In genomic region chr13:112067121-112067741, GRCh38 we compare ENCODE assay signal across 11 cellular contexts. TPM values are rescaled to one million over a fixed set of nuclear protein-coding genes. Genes with fewer than 3 reads are reported as not detected.
DNase-seq lines count a peak whose midpoint lies in the region; ATAC-seq and TF ChIP-seq lines count a peak whose summit lies in the region.
"Had no signal": no experiment of that assay in that cellular context is flagged by ENCODE, and none has a peak within 500 bp of the region (broad histone marks: within the 10 kb centered on the region; RNA-seq: fewer than 3 reads in every experiment).

TSS of gene SOX1 (plus strand) at chr13:112067149. CDS start at chr13:112067659, 510 bp downstream.

- peaks cover 14% of the 10 kb centered on the region for H3K4me1 Mint-ChIP-seq in activated CD4-positive, alpha-beta T cell treated with anti-CD3 and anti-CD28 coated beads for 36 hours
- H3K4me1 Mint-ChIP-seq in CD14-positive monocyte = peaks cover 3% of the 10 kb centered on the region

- peak; percentile 46 for DNase-seq in activated CD4-positive, alpha-beta T cell treated with anti-CD3 and anti-CD28 coated beads for 36 hours
- DNase-seq in activated CD4-positive, alpha-beta T cell treated with anti-CD3 and anti-CD28 coated beads for 4 hours = no peak
- peak; percentile 75 for DNase-seq in SW480 (ENCODE audit: low spot score)
- DNase-seq in spleen = peak; percentile 65
- DNase-seq in CD14-positive monocyte (ENCODE audit: low spot score) = no peak
- DNase-seq: BE2C, SIG-M5 had no signal

- CTCF ChIA-PET in activated CD4-positive, alpha-beta T cell treated with anti-CD3 and anti-CD28 coated beads for 36 hours (lab: Charles Lee) = no interaction called here

- no peak within 1 kb of the TSS for H3K9ac ChIP-seq in iPS-18a (ENCODE audit: low read length)

- H3K36me3 Mint-ChIP-seq in activated CD4-positive, alpha-beta T cell treated with anti-CD3 and anti-CD28 coated beads for 36 hours (ENCODE audit: low read depth) = peaks cover 18% of the 10 kb centered on the region
- H3K36me3 Mint-ChIP-seq in CD14-positive monocyte = peaks cover 3 to 8% of the 10 kb centered on the region in 2 donors

- H3K36me3 ChIP-seq in iPS-18a (ENCODE audit: control insufficient read depth, low read depth, low read length) (no peaks in the 10 kb centered on the region), spleen (no peaks in the 10 kb centered on the region)
- H3K36me3 ChIP-seq: BE2C had no signal

- WGBS in spleen, 5 donors = 6 to 18% (median 10%) methylated on average over 43 to 65 of the region's 65 CpGs

- TF ChIP-seq CTCF in spleen (IDR thresholded peaks at IDR 0.05 in 8 of 11, conservative IDR thresholded peaks at IDR 0.05 in 3 of 11) = no peak
- TF ChIP-seq CTCF in CD14-positive monocyte (IDR thresholded peaks at IDR 0.05) = no peak

- peak; percentile 23 for ATAC-seq in activated CD4-positive, alpha-beta T cell treated with anti-CD3 and anti-CD28 coated beads for 36 hours
- ATAC-seq in GM21825 (IDR thresholded peaks at IDR 0.05; ENCODE audit: unreplicated experiment) (no peak), HG03565 (IDR thresholded peaks at IDR 0.05; ENCODE audit: unreplicated experiment) (no peak)

- H3K4me3 Mint-ChIP-seq in activated CD4-positive, alpha-beta T cell treated with anti-CD3 and anti-CD28 coated beads for 36 hours = peak within 1 kb of the TSS; percentile 48
- H3K4me3 Mint-ChIP-seq in CD14-positive monocyte = peak within 1 kb of the TSS in 1 of 2 donors; percentile 83

- H3K4me3 ChIP-seq in iPS-18a (ENCODE audit: low read length) (peak within 1 kb of the TSS; percentile 44), spleen (peak within 1 kb of the TSS in 7 of 8 donors; percentile 7 to 62 (median 29))

- intact Hi-C loops in activated CD4-positive, alpha-beta T cell treated with anti-CD3 and anti-CD28 coated beads for 36 hours (cut with DNase I, micrococcal nuclease) = loop anchor here in 1 of 2 experiments (2.0 kb wide), 1 partner anchor 520 kb away; no protein-coding TSS in a partner anchor
- intact Hi-C loops in spleen (cut with DNase I; ENCODE audit: low total_unique reads) = no loop called here
- intact Hi-C loops in CD14-positive monocyte (cut with micrococcal nuclease) = no loop called here

- peaks cover 61% of the 10 kb centered on the region for H3K27me3 Mint-ChIP-seq in activated CD4-positive, alpha-beta T cell treated with anti-CD3 and anti-CD28 coated beads for 36 hours
- H3K27me3 Mint-ChIP-seq in CD14-positive monocyte (ENCODE audit: low read depth in 3 of 3) = peaks cover 75 to 87% (median 79%) of the 10 kb centered on the region in 3 donors

- peaks cover 35% of the 10 kb centered on the region for H3K4me1 ChIP-seq in iPS-18a (ENCODE audit: control insufficient read depth, low read depth, low read length)
- peaks cover 4 to 36% (median 19%) of the 10 kb centered on the region in 6 donors for H3K4me1 ChIP-seq in spleen
- H3K4me1 ChIP-seq: BE2C had no signal

- no peak for TF ChIP-seq POLR2A in spleen (IDR thresholded peaks at IDR 0.05)

- H3K27ac ChIP-seq in iPS-18a (ENCODE audit: low read length) (no peak within 1 kb of the TSS), spleen (no peak within 1 kb of the TSS)

- H3K9me3 ChIP-seq in iPS-18a (ENCODE audit: control insufficient read depth, low read depth, low read length) = no peaks in the 10 kb centered on the region
- peaks cover 0 to 12% (median 0%) of the 10 kb centered on the region in 8 donors for H3K9me3 ChIP-seq in spleen
- H3K9me3 ChIP-seq: BE2C had no signal

- peaks cover 6% of the 10 kb centered on the region for H3K9me3 Mint-ChIP-seq in activated CD4-positive, alpha-beta T cell treated with anti-CD3 and anti-CD28 coated beads for 36 hours (ENCODE audit: low read depth)
- H3K9me3 Mint-ChIP-seq in CD14-positive monocyte = peaks cover 0 to 35% (median 18%) of the 10 kb centered on the region in 7 donors

- H3K27ac Mint-ChIP-seq in activated CD4-positive, alpha-beta T cell treated with anti-CD3 and anti-CD28 coated beads for 36 hours = no peak within 1 kb of the TSS
- H3K27ac Mint-ChIP-seq in CD14-positive monocyte = no peak within 1 kb of the TSS

- H3K27me3 ChIP-seq in iPS-18a (ENCODE audit: control insufficient read depth, insufficient read depth, low read length) = peaks cover 94% of the 10 kb centered on the region
- peaks cover 0 to 100% (median 87%) of the 10 kb centered on the region in 7 donors for H3K27me3 ChIP-seq in spleen (replicated peaks in 1 of 7)

- POLR2A ChIA-PET in activated CD4-positive, alpha-beta T cell treated with anti-CD3 and anti-CD28 coated beads for 36 hours (lab: Charles Lee) = no interaction called here

RNA-seq across cellular contexts. Expression of gene SOX1, which starts in this region (rescaled TPM):
- not detected for total RNA-seq in activated CD4-positive, alpha-beta T cell treated with anti-CD3 and anti-CD28 coated beads for 36 hours
- not detected for total RNA-seq in spleen
- polyA plus RNA-seq in spleen (not detected), CD14-positive monocyte (not detected)
- total RNA-seq: M059J had no signal

Comparison
In these comparisons a context has a peak if more than half of its experiments do, and no peak if none do; other contexts are left out.
1. Peak in DNase-seq and ATAC-seq in activated CD4-positive, alpha-beta T cell treated with anti-CD3 and anti-CD28 coated beads for 36 hours; RNA of the gene not detected or under 1 TPM.
2. Peak in DNase-seq and H3K4me3 ChIP-seq in spleen; RNA of the gene not detected or under 1 TPM.